In genomic region chr16:67562918-67563707, GRCh38 we compare ENCODE assay signal across 9 cellular contexts. TPM values are rescaled to one million over a fixed set of nuclear protein-coding genes. Genes with fewer than 3 reads are reported as not detected.
DNase-seq lines count a peak whose midpoint lies in the region; ATAC-seq, FAIRE-seq and TF ChIP-seq lines count a peak whose summit lies in the region.
"Had no signal": no experiment of that assay in that cellular context is flagged by ENCODE, and none has a peak within 500 bp of the region (broad histone marks: within the 10 kb centered on the region; RNA-seq: fewer than 3 reads in every experiment).

No MANE protein-coding gene starts in this region.

- H3K4me3 ChIP-seq in BE2C (ENCODE audit: low read depth, low read length), result peak overlapping the region; percentile 95
- peak overlapping the region; percentile 89 for H3K4me3 ChIP-seq in ovary

- 0 to 1% (median 1%) methylated on average over 52 to 92 of the region's 96 CpGs for WGBS in ovary, 3 donors

- peak; percentile 26 for TF ChIP-seq CTCF in BE2C (IDR thresholded peaks at IDR 0.05; ENCODE audit: low read depth, low read length)
- peak in 1 of 3 donors; percentile 42 for TF ChIP-seq CTCF in ovary (IDR thresholded peaks at IDR 0.05)

- H3K27me3 ChIP-seq in BE2C, result no peaks in the 10 kb centered on the region
- H3K27me3 ChIP-seq in ovary, result no peaks in the 10 kb centered on the region

- peaks cover 4% of the 10 kb centered on the region; the same call in 1 of the 2 replicates for H3K36me3 ChIP-seq in BE2C
- H3K36me3 ChIP-seq in ovary, result no peaks in the 10 kb centered on the region

- no peak for TF ChIP-seq EP300 in ovary (IDR thresholded peaks at IDR 0.05)

- intact Hi-C loops in head of caudate nucleus (cut with DNase I), result loop anchor here (2.0 to 5.0 kb wide), 2 partner anchors 36 to 98 kb away; partner anchors contain the start of genes ACD, PARD6A and RIPOR1
- intact Hi-C loops in ovary (cut with DNase I), result loop anchor here in 3 of 4 donors (2.0 to 5.0 kb wide), 5 partner anchors 34 to 104 kb away; partner anchors contain the start of genes AGRP (in 1 of the 3), ATP6V0D1 (in 1 of the 3), C16orf86 (in 1 of the 3) and CARMIL2 (in 1 of the 3)

- H3K9me3 ChIP-seq in BE2C, result no peaks in the 10 kb centered on the region
- H3K9me3 ChIP-seq in ovary, result no peaks in the 10 kb centered on the region

- ATAC-seq in GM18870 (IDR thresholded peaks at IDR 0.05; ENCODE audit: unreplicated experiment), result peak; percentile 14
- ATAC-seq in HG03175 (IDR thresholded peaks at IDR 0.05; ENCODE audit: unreplicated experiment), result peak; percentile 6

- peak overlapping the region; percentile 98 for H3K27ac ChIP-seq in ovary

- TF ChIP-seq POLR2A in ovary (IDR thresholded peaks at IDR 0.05), result peak; percentile 16

- DNase-seq in BE2C (peak; percentile 82), RPMI8226 (peak; percentile 82), head of caudate nucleus (peak in 40 of 42 donors; percentile 43 to 86 (median 69)), ovary (peak; percentile 57 to 78 (median 66)), urothelium cell line (ENCODE audit: low spot score) (peak; percentile 61)
- peak; percentile 67 for DNase-seq in activated naive CD4-positive, alpha-beta T cell treated with anti-CD3 and anti-CD28 coated beads, Interleukin-2, amount 50 U/mL, for 16 hours

- no peak for FAIRE-seq in urothelium cell line (lab: Jason Lieb, UNC)
- FAIRE-seq: TTC549 had no signal

- H3K4me1 ChIP-seq in BE2C (no peaks in the 10 kb centered on the region), ovary (ENCODE audit: insufficient read depth) (peaks cover 4% of the 10 kb centered on the region)

RNA-seq across cellular contexts. Expression of gene CTCF, which starts 0.8 kb away (rescaled TPM):
- 76.9 TPM for polyA plus RNA-seq in BE2C (2012; ENCODE audit: insufficient read depth, insufficient read length, low read depth)
- 10 to 100 TPM; 21.0 to 47.6 (median 42.2) TPM for total RNA-seq in ovary
- 10 to 100 TPM; 26.8 to 48.4 TPM for polyA plus RNA-seq in ovary

RNA-seq across cellular contexts. Expression of gene RIPOR1, which starts 34.5 kb away (rescaled TPM):
- polyA plus RNA-seq in BE2C (2012; ENCODE audit: insufficient read depth, insufficient read length, low read depth), result 68.5 TPM
- total RNA-seq in ovary, result 10 to 100 TPM; 22.3 to 96.3 (median 85.6) TPM
- polyA plus RNA-seq in ovary, result 10 to 100 TPM; 31.9 to 38.7 TPM

Comparison
In these comparisons a context has a peak if more than half of its experiments do, and no peak if none do; other contexts are left out.
1. Peak in every context shown above with its lines: DNase-seq, ATAC-seq, H3K4me3 ChIP-seq and H3K27ac ChIP-seq.